ENCODE assay signal across 18 cellular contexts in genomic region chr22:31881867-31882266, GRCh38.
DNase-seq lines count a peak whose midpoint lies in the region; ATAC-seq, FAIRE-seq and TF ChIP-seq lines count a peak whose summit lies in the region.
"Had no signal": no experiment of that assay in that cellular context is flagged by ENCODE, and none has a peak within 500 bp of the region (broad histone marks: within the 10 kb centered on the region; RNA-seq: fewer than 3 reads in every experiment).

No MANE protein-coding gene starts in this region.

- H3K4me1 Mint-ChIP-seq in stimulated activated effector memory CD8-positive, alpha-beta T cell treated with anti-CD3 and anti-CD28 coated beads, Interleukin-12 subunit alpha, Interleukin-12 subunit beta, amount 100 ng/mL, for 72 hours = no peaks in the 10 kb centered on the region
- H3K4me1 Mint-ChIP-seq: H9 had no signal

- 96 to 97% methylated on average over 4 of the region's 4 CpGs for WGBS in lower leg skin, 2 donors
- WGBS in transverse colon (ENCODE audit: low coverage in 1 of 2), 2 donors = 81 to 84% methylated on average over 3 to 4 of the region's 4 CpGs

- H3K36me3 Mint-ChIP-seq in stimulated activated effector memory CD8-positive, alpha-beta T cell treated with anti-CD3 and anti-CD28 coated beads, Interleukin-12 subunit alpha, Interleukin-12 subunit beta, amount 100 ng/mL, for 72 hours = peaks cover 56% of the 10 kb centered on the region

- H3K9ac ChIP-seq in colonic mucosa (ENCODE audit: low read depth in 2 of 2, low read length in 2 of 2) = no peak overlapping the region

- TF ChIP-seq CTCF in mucosa of descending colon (IDR thresholded peaks at IDR 0.05) (no peak), lower leg skin (IDR thresholded peaks at IDR 0.05) (no peak), colonic mucosa (IDR thresholded peaks at IDR 0.05) (no peak), transverse colon (IDR thresholded peaks at IDR 0.05) (no peak)

- peak; percentile 5 for FAIRE-seq in islet of Langerhans (lab: Jason Lieb, UNC)
- FAIRE-seq: A204.1, D721Med, G401.6, GM12891, GM19239, H1 had no signal

- H3K4me1 ChIP-seq in mucosa of descending colon (ENCODE audit: low read depth) (no peaks in the 10 kb centered on the region), colonic mucosa (no peaks in the 10 kb centered on the region), transverse colon (no peaks in the 10 kb centered on the region)
- H3K4me1 ChIP-seq: Caco-2 had no signal

- H3K27ac Mint-ChIP-seq in stimulated activated effector memory CD8-positive, alpha-beta T cell treated with anti-CD3 and anti-CD28 coated beads, Interleukin-12 subunit alpha, Interleukin-12 subunit beta, amount 100 ng/mL, for 72 hours = peak overlapping the region; percentile 13
- H3K27ac Mint-ChIP-seq: CD4-positive, alpha-beta T cell; H9 had no signal

- H3K36me3 ChIP-seq in mucosa of descending colon (ENCODE audit: low read depth) = no peaks in the 10 kb centered on the region
- H3K36me3 ChIP-seq in colonic mucosa = no peaks in the 10 kb centered on the region
- peaks cover 0 to 5% (median 2%) of the 10 kb centered on the region in 4 donors for H3K36me3 ChIP-seq in transverse colon

- H3K9me3 Mint-ChIP-seq in stimulated activated effector memory CD8-positive, alpha-beta T cell treated with anti-CD3 and anti-CD28 coated beads, Interleukin-12 subunit alpha, Interleukin-12 subunit beta, amount 100 ng/mL, for 72 hours = no peaks in the 10 kb centered on the region
- H3K9me3 Mint-ChIP-seq: CD4-positive, alpha-beta T cell; H9 had no signal

- DNase-seq in mucosa of descending colon (no peak), lower leg skin (ENCODE audit: low spot score in 2 of 2) (no peak), colonic mucosa (no peak), NCI-H1417 treated with DMSO at 0.1 percent for 48 hours (lab: John Stamatoyannopoulos, UW) (no peak), transverse colon (no peak)
- no peak for DNase-seq in stimulated activated effector memory CD8-positive, alpha-beta T cell treated with anti-CD3 and anti-CD28 coated beads, Interleukin-12 subunit alpha, Interleukin-12 subunit beta, amount 100 ng/mL, for 72 hours (ENCODE audit: low spot score in 2 of 2)
- DNase-seq: ACHN; Caco-2; CD4-positive, alpha-beta T cell; H9 had no signal

- H3K4me3 Mint-ChIP-seq in stimulated activated effector memory CD8-positive, alpha-beta T cell treated with anti-CD3 and anti-CD28 coated beads, Interleukin-12 subunit alpha, Interleukin-12 subunit beta, amount 100 ng/mL, for 72 hours = no peak overlapping the region
- H3K4me3 Mint-ChIP-seq: CD4-positive, alpha-beta T cell; H9 had no signal

- peak; percentile 77 for ATAC-seq in mucosa of descending colon
- ATAC-seq in stimulated activated effector memory CD8-positive, alpha-beta T cell treated with anti-CD3 and anti-CD28 coated beads, Interleukin-12 subunit alpha, Interleukin-12 subunit beta, amount 100 ng/mL, for 72 hours = no peak

- TF ChIP-seq POLR2A in lower leg skin (IDR thresholded peaks at IDR 0.05) (no peak), transverse colon (IDR thresholded peaks at IDR 0.05) (no peak)

- no peak overlapping the region for H3K4me3 ChIP-seq in mucosa of descending colon
- H3K4me3 ChIP-seq in lower leg skin (ENCODE audit: low read depth, poor library complexity, severe bottlenecking) = no peak overlapping the region
- no peak overlapping the region for H3K4me3 ChIP-seq in colonic mucosa
- no peak overlapping the region for H3K4me3 ChIP-seq in transverse colon

- H3K9me3 ChIP-seq in mucosa of descending colon (no peaks in the 10 kb centered on the region), colonic mucosa (no peaks in the 10 kb centered on the region), transverse colon (no peaks in the 10 kb centered on the region)
- H3K9me3 ChIP-seq: Caco-2 had no signal

- H3K27me3 ChIP-seq in colonic mucosa (no peaks in the 10 kb centered on the region), transverse colon (no peaks in the 10 kb centered on the region)

- in situ Hi-C loops in transverse colon (cut with MboI; ENCODE audit: low pct_ligation_motif_present in 1 of 4, low pct_unique_long_range_greater_than_20kb in 1 of 4, low sequenced_read_pairs in 3 of 4) = no loop called here

- no peak overlapping the region for H3K27ac ChIP-seq in colonic mucosa
- H3K27ac ChIP-seq in transverse colon = no peak overlapping the region
- H3K27ac ChIP-seq: C4-2B had no signal

- intact Hi-C loops in mucosa of descending colon (cut with DNase I, micrococcal nuclease) = no loop called here
- intact Hi-C loops in lower leg skin (cut with DNase I; ENCODE audit: low total_unique reads) = loop anchor here (1.0 kb wide), 1 partner anchor 37 kb away; no protein-coding TSS in a partner anchor
- intact Hi-C loops in colonic mucosa (cut with DNase I) = no loop called here
- intact Hi-C loops in transverse colon (cut with DNase I; ENCODE audit: low total_unique reads) = no loop called here

- no peak for TF ChIP-seq EP300 in transverse colon (IDR thresholded peaks at IDR 0.05; ENCODE audit: low read depth)
